ENCODE assay signal across 16 cellular contexts in genomic region chr20:64045346-64046011, GRCh38. TPM values are rescaled to one million over a fixed set of nuclear protein-coding genes. Genes with fewer than 3 reads are reported as not detected.
A peak's percentile ranks its signal among the peaks of the same experiment; 100 is the strongest.
DNase-seq lines count a peak whose midpoint lies in the region; ATAC-seq, FAIRE-seq and TF ChIP-seq lines count a peak whose summit lies in the region.
"Had no signal": no experiment of that assay in that cellular context is flagged by ENCODE, and none has a peak within 500 bp of the region (broad histone marks: within the 10 kb centered on the region; RNA-seq: fewer than 3 reads in every experiment).

No MANE protein-coding gene starts in this region.

- TF ChIP-seq RAD21 in H1 (IDR thresholded peaks at IDR 0.05 in 1 of 2, conservative IDR thresholded peaks at IDR 0.05 in 1 of 2; ENCODE audit: low read depth in 2 of 2, low read length in 2 of 2), result no peak

- no peak for TF ChIP-seq CTCF in H1 (IDR thresholded peaks at IDR 0.05; ENCODE audit: control extremely low read depth in 1 of 3, insufficient read depth in 1 of 3, low read depth in 1 of 3, low read length in 3 of 3)

- no peak for FAIRE-seq in H1 (lab: Jason Lieb, UNC)

- no peaks in the 10 kb centered on the region for H3K36me3 Mint-ChIP-seq in naive thymus-derived CD8-positive, alpha-beta T cell
- H3K36me3 Mint-ChIP-seq: CD8-positive, alpha-beta memory T cell had no signal

- H3K56ac ChIP-seq in H1 (replicated peaks; ENCODE audit: insufficient read length, low read depth, low read length), result no peak overlapping the region

- H3K27ac ChIP-seq in H1 (ENCODE audit: low read depth, low read length), result no peak overlapping the region
- H3K27ac ChIP-seq: cardiac muscle cell, epithelial cell of prostate had no signal

- peaks cover 26 to 47% (median 39%) of the 10 kb centered on the region in 4 donors for H3K4me1 Mint-ChIP-seq in naive thymus-derived CD8-positive, alpha-beta T cell

- H3K79me1 ChIP-seq in H1 (ENCODE audit: low read depth, low read length), result no peaks in the 10 kb centered on the region

- H2BK120ac ChIP-seq in H1 (replicated peaks; ENCODE audit: low read depth, low read length), result no peak overlapping the region

- H3K9me3 ChIP-seq in MG63 (no peaks in the 10 kb centered on the region), H1 (ENCODE audit: insufficient read depth in 2 of 2, low read depth in 1 of 2, low read length in 1 of 2) (no peaks in the 10 kb centered on the region)

- no peaks in the 10 kb centered on the region for H4K20me1 ChIP-seq in H1 (replicated peaks in 1 of 2; ENCODE audit: control insufficient read depth in 1 of 2, insufficient read depth in 2 of 2, low read length in 2 of 2)

- no peaks in the 10 kb centered on the region for H3K9me3 Mint-ChIP-seq in naive thymus-derived CD8-positive, alpha-beta T cell
- H3K9me3 Mint-ChIP-seq: activated naive CD4-positive, alpha-beta T cell treated with anti-CD3 and anti-CD28 coated beads for 36 hours; CD8-positive, alpha-beta memory T cell; T-helper 2 cell treated with Interferon-gamma antibody and Interleukin-4, amounts not matched to agents 5 μg/mL and 100 μg/mL, for 36 hours had no signal

- no peaks in the 10 kb centered on the region; the same call in 1 of the 2 replicates for H3K27me3 ChIP-seq in MG63
- H3K27me3 ChIP-seq in H1 (replicated peaks in 1 of 4; ENCODE audit: control insufficient read depth in 3 of 4, extremely low read depth in 1 of 4, insufficient read depth in 3 of 4, low read length in 3 of 4), result peaks cover 53 to 84% (median 79%) of the 10 kb centered on the region in 4 experiments

- POLR2A ChIA-PET in H1 (lab: Charles Lee; ENCODE audit: partially characterized antibody), result interaction anchor here (1.3 to 2.3 kb wide), 2 partner anchors 12 to 46 kb away, joined by 3 to 8 read pairs; no protein-coding TSS in a partner anchor
- POLR2A ChIA-PET in naive thymus-derived CD8-positive, alpha-beta T cell (lab: Charles Lee), result interaction anchor here (1.3 kb wide), 1 partner anchor 12 kb away, joined by 5 read pairs; no protein-coding TSS in a partner anchor

- peaks cover 0 to 28% (median 9%) of the 10 kb centered on the region in 4 experiments; a peak in 6 of 7 replicates for H3K4me1 ChIP-seq in H1 (replicated peaks in 1 of 4; ENCODE audit: control insufficient read depth in 3 of 4, insufficient read depth in 4 of 4, low read length in 3 of 4)

- H3K27me3 Mint-ChIP-seq in naive thymus-derived CD8-positive, alpha-beta T cell, result peaks cover 0 to 28% (median 16%) of the 10 kb centered on the region in 5 donors

- H3K14ac ChIP-seq in H1 (ENCODE audit: insufficient read length), result no peak overlapping the region

- CTCF ChIA-PET in H1 (lab: Charles Lee; ENCODE audit: partially characterized antibody), result interaction anchor here (2.0 to 2.7 kb wide), 3 partner anchors 12 to 75 kb away, joined by 7 to 9 read pairs (median 9); partner anchors contain the start of gene PRPF6

- 73% methylated on average over 11 of the region's 11 CpGs; no CpG with 5 or more reads in 1 of the 2 experiments for WGBS in H1 (ENCODE audit: extremely low coverage in 1 of 2, insufficient coverage in 1 of 2, insufficient read length in 1 of 2, insufficient replicate concordance in 2 of 2, low coverage in 1 of 2, low lambda C conversion rate in 2 of 2, missing lambda C conversion rate in 1 of 2), 2 experiments

- no peak overlapping the region for H3K4ac ChIP-seq in H1 (replicated peaks; ENCODE audit: insufficient read length, low read depth, low read length)

- H3K18ac ChIP-seq in H1 (ENCODE audit: extremely low read depth, low read length), result peak overlapping the region; percentile 38; the same call in 1 of the 2 replicates

- peak overlapping the region in 6 of 10 donors; percentile 43 to 91 (median 68) for H3K27ac Mint-ChIP-seq in naive thymus-derived CD8-positive, alpha-beta T cell
- H3K27ac Mint-ChIP-seq: activated naive CD4-positive, alpha-beta T cell treated with anti-CD3 and anti-CD28 coated beads for 36 hours; T-helper 2 cell treated with Interferon-gamma antibody and Interleukin-4, amounts not matched to agents 5 μg/mL and 100 μg/mL, for 36 hours had no signal

- H3K4me3 Mint-ChIP-seq in naive thymus-derived CD8-positive, alpha-beta T cell, result peak overlapping the region in 4 of 10 donors; percentile 39 to 85 (median 52)
- H3K4me3 Mint-ChIP-seq: activated naive CD4-positive, alpha-beta T cell treated with anti-CD3 and anti-CD28 coated beads for 36 hours; T-helper 2 cell treated with Interferon-gamma antibody and Interleukin-4, amounts not matched to agents 5 μg/mL and 100 μg/mL, for 36 hours had no signal

- H2BK5ac ChIP-seq in H1 (ENCODE audit: low read depth, low read length), result peak overlapping the region; percentile 6; the same call in 1 of the 2 replicates

- 0 out of 2 replicates have a peak overlapping the region, but pooled peaks have one; percentile 75 for H2AK5ac ChIP-seq in H1 (ENCODE audit: low read depth, low read length)

- no peak overlapping the region for H3K9ac ChIP-seq in H1 (replicated peaks in 1 of 4; ENCODE audit: extremely low read depth in 1 of 4, low read depth in 3 of 4, low read length in 3 of 4)

- peak overlapping the region; percentile 72; the same call in 1 of the 2 replicates for H2BK20ac ChIP-seq in H1 (ENCODE audit: low read length)

- H3K23me2 ChIP-seq in H1 (ENCODE audit: low read depth, low read length), result peaks cover 4% of the 10 kb centered on the region; the same call in 1 of the 2 replicates

- H4K8ac ChIP-seq in H1 (ENCODE audit: extremely low read depth, insufficient read depth, low read length), result peak overlapping the region; percentile 51; the same call in 1 of the 2 replicates

- H4K91ac ChIP-seq in H1 (replicated peaks; ENCODE audit: insufficient read length, low read length), result peak overlapping the region; percentile 69

- H2BK15ac ChIP-seq in H1 (ENCODE audit: low read length), result no peak overlapping the region; the same call in 1 of the 2 replicates

- H3K4me2 ChIP-seq in H1 (ENCODE audit: insufficient read depth in 1 of 2, low read depth in 2 of 2, low read length in 2 of 2), result no peak overlapping the region

- H3K36me3 ChIP-seq in MG63 (no peaks in the 10 kb centered on the region), H1 (ENCODE audit: control insufficient read depth in 2 of 4, insufficient read depth in 4 of 4, low read length in 3 of 4) (peaks cover 0 to 10% (median 0%) of the 10 kb centered on the region in 4 experiments; a peak in 1 of 8 replicates)
- H3K36me3 ChIP-seq: cardiac muscle cell had no signal

- H2BK12ac ChIP-seq in H1 (ENCODE audit: low read depth, low read length), result peak overlapping the region; percentile 96; the same call in 1 of the 2 replicates

- no peak for TF ChIP-seq POLR2A in H1 (IDR thresholded peaks at IDR 0.05; ENCODE audit: control extremely low read depth in 1 of 2, low read depth in 2 of 2, low read length in 2 of 2)

- no peak overlapping the region for H4K5ac ChIP-seq in H1 (ENCODE audit: insufficient read length, low read depth, low read length)

- H3K79me2 ChIP-seq in H1 (ENCODE audit: control insufficient read depth in 1 of 2, insufficient read depth in 2 of 2, low read length in 2 of 2), result no peaks in the 10 kb centered on the region

- DNase-seq in MG63, result peak; percentile 41
- no peak for DNase-seq in H1 (ENCODE audit: low read depth in 1 of 2, low spot score in 2 of 2)
- DNase-seq in naive thymus-derived CD8-positive, alpha-beta T cell, result no peak
- no peak for DNase-seq in Kasumi-1 (lab: John Stamatoyannopoulos, UW)
- no peak for DNase-seq in NCI-H2029 treated with DMSO at 0.1 percent for 48 hours (lab: John Stamatoyannopoulos, UW)
- DNase-seq in activated naive CD4-positive, alpha-beta T cell treated with anti-CD3 and anti-CD28 coated beads, Interleukin-2, amount 50 U/mL, for 16 hours, result no peak
- DNase-seq: activated naive CD4-positive, alpha-beta T cell treated with anti-CD3 and anti-CD28 coated beads for 36 hours; CD8-positive, alpha-beta memory T cell; hippocampal formation; NCI-H1105 treated with DMSO at 0.1 percent for 48 hours; nucleus accumbens; stimulated activated CD4-positive, alpha-beta T cell treated with anti-CD3 and anti-CD28 coated beads, Interleukin-12 subunit alpha, Interleukin-12 subunit beta, amount 100 ng/mL, for 4 hours had no signal

- H3K23ac ChIP-seq in H1 (ENCODE audit: insufficient read length), result no peak overlapping the region

- H3K4me3 ChIP-seq in MG63, result no peak overlapping the region
- no peak overlapping the region for H3K4me3 ChIP-seq in H1 (ENCODE audit: extremely low read depth in 1 of 4, insufficient read depth in 2 of 4, low read depth in 3 of 4, low read length in 4 of 4)
- H3K4me3 ChIP-seq: cardiac muscle cell had no signal

- no peak overlapping the region for H2AFZ ChIP-seq in H1 (ENCODE audit: low read length)

- ATAC-seq in naive thymus-derived CD8-positive, alpha-beta T cell, result peak in 1 of 2 donors; percentile 18

- no peak for TF ChIP-seq EP300 in H1 (IDR thresholded peaks at IDR 0.05; ENCODE audit: borderline replicate concordance in 1 of 2, low read depth in 2 of 2, low read length in 2 of 2)

RNA-seq across cellular contexts. Expression of gene SOX18, which starts 4.0 kb away (rescaled TPM):
- 0.22 and 0.92 TPM in 2 replicates for total RNA-seq in MG63 (2014; rRNA removed; shearing (Covaris generic); ENCODE audit: low replicate concordance)
- 0.23 TPM in 1 of 2 replicates, not detected in the other for total RNA-seq in H1 (2021; fragmentation: NEBNext Ultra II Directional; extraction: Animal tissue kit (Norgen Biotek cat#: 25700))
- 0.08 and 0.09 TPM in 2 replicates for polyA plus RNA-seq in H1 (2011; rRNA removed)
- polyA plus RNA-seq in H1 (2011; cell fraction: cytosol; rRNA removed), result not detected
- 0.13 TPM for polyA plus RNA-seq in H1 (2011; cell fraction: nucleus; rRNA removed)
- polyA plus RNA-seq in H1 (2012, experiment 1 of 2), result 0.14 to 0.16 TPM in 2 of 4 replicates, not detected in the others
- 0.22 TPM for polyA plus RNA-seq in H1 (2012, experiment 2 of 2)
- 0.34 TPM for polyA plus RNA-seq in H1 (2013, experiment 1 of 2)
- 0.39 TPM for polyA plus RNA-seq in H1 (2013, experiment 2 of 2)
- polyA minus RNA-seq in H1 (2011; rRNA and poly(A)+ RNA removed), result not detected in 2 replicates
- not detected for polyA minus RNA-seq in H1 (2011; cell fraction: cytosol; rRNA and poly(A)+ RNA removed)
- 0.30 TPM for polyA minus RNA-seq in H1 (2011; cell fraction: nucleus; rRNA and poly(A)+ RNA removed)
- not detected for total RNA-seq in naive thymus-derived CD8-positive, alpha-beta T cell
- polyA plus RNA-seq in naive thymus-derived CD8-positive, alpha-beta T cell, result not detected
- total RNA-seq: activated CD8-positive, alpha-beta memory T cell treated with anti-CD3 and anti-CD28 coated beads for 36 hours; activated naive CD4-positive, alpha-beta T cell treated with anti-CD3 and anti-CD28 coated beads for 36 hours; CD8-positive, alpha-beta memory T cell had no signal
- polyA plus RNA-seq: cardiac muscle cell; CD8-positive, alpha-beta memory T cell had no signal

RNA-seq across cellular contexts. Expression of gene C20orf204, which starts 9.5 kb away (rescaled TPM):
- total RNA-seq in MG63 (2014; rRNA removed; shearing (Covaris generic); ENCODE audit: low replicate concordance), result 0.95 and 1.3 TPM in 2 replicates
- total RNA-seq in H1 (2021; fragmentation: NEBNext Ultra II Directional; extraction: Animal tissue kit (Norgen Biotek cat#: 25700)), result 0.52 and 0.61 TPM in 2 replicates
- 0.39 and 0.96 TPM in 2 replicates for polyA plus RNA-seq in H1 (2011; rRNA removed)
- 0.36 TPM for polyA plus RNA-seq in H1 (2011; cell fraction: cytosol; rRNA removed)
- 2.6 TPM for polyA plus RNA-seq in H1 (2011; cell fraction: nucleus; rRNA removed)
- polyA plus RNA-seq in H1 (2012, experiment 1 of 2), result 0.10 to 0.39 TPM (median 0.25 TPM) in 4 replicates
- polyA plus RNA-seq in H1 (2012, experiment 2 of 2), result 0.13 TPM
- polyA plus RNA-seq in H1 (2013, experiment 1 of 2), result 0.57 TPM
- 0.40 TPM for polyA plus RNA-seq in H1 (2013, experiment 2 of 2)
- 0.29 and 0.41 TPM in 2 replicates for polyA minus RNA-seq in H1 (2011; rRNA and poly(A)+ RNA removed)
- polyA minus RNA-seq in H1 (2011; cell fraction: cytosol; rRNA and poly(A)+ RNA removed), result 0.22 TPM
- polyA minus RNA-seq in H1 (2011; cell fraction: nucleus; rRNA and poly(A)+ RNA removed), result 2.3 TPM
- total RNA-seq in naive thymus-derived CD8-positive, alpha-beta T cell, result 1 to 10 TPM; 5.6 to 5.8 TPM
- polyA plus RNA-seq in naive thymus-derived CD8-positive, alpha-beta T cell, result under 1 TPM in 1 of 3 donors, not detected in 2; 0.54 TPM

RNA-seq across cellular contexts. Expression of gene TCEA2, which starts 17.5 kb away (rescaled TPM):
- total RNA-seq in MG63 (2014; rRNA removed; shearing (Covaris generic); ENCODE audit: low replicate concordance), result 37.8 and 48.0 TPM in 2 replicates
- 41.4 and 46.3 TPM in 2 replicates for total RNA-seq in H1 (2021; fragmentation: NEBNext Ultra II Directional; extraction: Animal tissue kit (Norgen Biotek cat#: 25700))
- polyA plus RNA-seq in H1 (2011; rRNA removed), result 42.3 and 66.0 TPM in 2 replicates
- polyA plus RNA-seq in H1 (2011; cell fraction: cytosol; rRNA removed), result 52.5 TPM
- 118 TPM for polyA plus RNA-seq in H1 (2011; cell fraction: nucleus; rRNA removed)
- polyA plus RNA-seq in H1 (2012, experiment 1 of 2), result 34.2 to 60.1 TPM (median 48.8 TPM) in 4 replicates
- 35.4 TPM for polyA plus RNA-seq in H1 (2012, experiment 2 of 2)
- polyA plus RNA-seq in H1 (2013, experiment 1 of 2), result 55.3 TPM
- polyA plus RNA-seq in H1 (2013, experiment 2 of 2), result 51.7 TPM
- polyA minus RNA-seq in H1 (2011; rRNA and poly(A)+ RNA removed), result 9.5 and 12.8 TPM in 2 replicates
- polyA minus RNA-seq in H1 (2011; cell fraction: cytosol; rRNA and poly(A)+ RNA removed), result 14.2 TPM
- 35.6 TPM for polyA minus RNA-seq in H1 (2011; cell fraction: nucleus; rRNA and poly(A)+ RNA removed)
- 10 to 100 TPM; 42.0 to 42.7 TPM for total RNA-seq in naive thymus-derived CD8-positive, alpha-beta T cell
- 10 to 100 TPM; 22.5 to 33.0 (median 32.1) TPM for polyA plus RNA-seq in naive thymus-derived CD8-positive, alpha-beta T cell

RNA-seq across cellular contexts. Expression of gene RGS19, which starts 33.8 kb away (rescaled TPM):
- 20.2 and 40.9 TPM in 2 replicates for total RNA-seq in MG63 (2014; rRNA removed; shearing (Covaris generic); ENCODE audit: low replicate concordance)
- total RNA-seq in H1 (2021; fragmentation: NEBNext Ultra II Directional; extraction: Animal tissue kit (Norgen Biotek cat#: 25700)), result 12.7 and 13.1 TPM in 2 replicates
- polyA plus RNA-seq in H1 (2011; rRNA removed), result 16.8 and 21.9 TPM in 2 replicates
- 14.6 TPM for polyA plus RNA-seq in H1 (2011; cell fraction: cytosol; rRNA removed)
- polyA plus RNA-seq in H1 (2011; cell fraction: nucleus; rRNA removed), result 18.9 TPM
- polyA plus RNA-seq in H1 (2012, experiment 1 of 2), result 9.5 to 12.1 TPM (median 10.6 TPM) in 4 replicates
- 8.8 TPM for polyA plus RNA-seq in H1 (2012, experiment 2 of 2)
- polyA plus RNA-seq in H1 (2013, experiment 1 of 2), result 9.0 TPM
- 8.9 TPM for polyA plus RNA-seq in H1 (2013, experiment 2 of 2)
- polyA minus RNA-seq in H1 (2011; rRNA and poly(A)+ RNA removed), result 4.3 and 4.8 TPM in 2 replicates
- polyA minus RNA-seq in H1 (2011; cell fraction: cytosol; rRNA and poly(A)+ RNA removed), result 8.7 TPM
- 6.3 TPM for polyA minus RNA-seq in H1 (2011; cell fraction: nucleus; rRNA and poly(A)+ RNA removed)
- total RNA-seq in naive thymus-derived CD8-positive, alpha-beta T cell, result 10 to 100 TPM; 16.9 to 20.7 TPM
- polyA plus RNA-seq in naive thymus-derived CD8-positive, alpha-beta T cell, result 10 to 100 TPM; 50.9 to 67.5 (median 59.4) TPM

RNA-seq across cellular contexts. Expression of gene OPRL1, which starts 34.4 kb away (rescaled TPM):
- 1.2 and 3.9 TPM in 2 replicates for total RNA-seq in MG63 (2014; rRNA removed; shearing (Covaris generic); ENCODE audit: low replicate concordance)
- 0.52 and 0.63 TPM in 2 replicates for total RNA-seq in H1 (2021; fragmentation: NEBNext Ultra II Directional; extraction: Animal tissue kit (Norgen Biotek cat#: 25700))
- 0.98 and 2.0 TPM in 2 replicates for polyA plus RNA-seq in H1 (2011; rRNA removed)
- polyA plus RNA-seq in H1 (2011; cell fraction: cytosol; rRNA removed), result 1.3 TPM
- polyA plus RNA-seq in H1 (2011; cell fraction: nucleus; rRNA removed), result 2.1 TPM
- polyA plus RNA-seq in H1 (2012, experiment 1 of 2), result 0.52 to 1.4 TPM (median 1.1 TPM) in 4 replicates
- polyA plus RNA-seq in H1 (2012, experiment 2 of 2), result 0.81 TPM
- 0.39 TPM for polyA plus RNA-seq in H1 (2013, experiment 1 of 2)
- polyA plus RNA-seq in H1 (2013, experiment 2 of 2), result 0.46 TPM
- 1.2 and 1.4 TPM in 2 replicates for polyA minus RNA-seq in H1 (2011; rRNA and poly(A)+ RNA removed)
- polyA minus RNA-seq in H1 (2011; cell fraction: cytosol; rRNA and poly(A)+ RNA removed), result 1.4 TPM
- 0.50 TPM for polyA minus RNA-seq in H1 (2011; cell fraction: nucleus; rRNA and poly(A)+ RNA removed)
- 1 to 10 TPM in 1 of 2 experiments, under 1 TPM in 1; 0.91 to 1.1 TPM for total RNA-seq in naive thymus-derived CD8-positive, alpha-beta T cell
- polyA plus RNA-seq in naive thymus-derived CD8-positive, alpha-beta T cell, result 1 to 10 TPM in 1 of 3 donors, under 1 TPM in 2; 0.77 to 1.6 (median 0.82) TPM
